1 cellular context compared by ENCODE assay signal in the genomic region with DNA sequence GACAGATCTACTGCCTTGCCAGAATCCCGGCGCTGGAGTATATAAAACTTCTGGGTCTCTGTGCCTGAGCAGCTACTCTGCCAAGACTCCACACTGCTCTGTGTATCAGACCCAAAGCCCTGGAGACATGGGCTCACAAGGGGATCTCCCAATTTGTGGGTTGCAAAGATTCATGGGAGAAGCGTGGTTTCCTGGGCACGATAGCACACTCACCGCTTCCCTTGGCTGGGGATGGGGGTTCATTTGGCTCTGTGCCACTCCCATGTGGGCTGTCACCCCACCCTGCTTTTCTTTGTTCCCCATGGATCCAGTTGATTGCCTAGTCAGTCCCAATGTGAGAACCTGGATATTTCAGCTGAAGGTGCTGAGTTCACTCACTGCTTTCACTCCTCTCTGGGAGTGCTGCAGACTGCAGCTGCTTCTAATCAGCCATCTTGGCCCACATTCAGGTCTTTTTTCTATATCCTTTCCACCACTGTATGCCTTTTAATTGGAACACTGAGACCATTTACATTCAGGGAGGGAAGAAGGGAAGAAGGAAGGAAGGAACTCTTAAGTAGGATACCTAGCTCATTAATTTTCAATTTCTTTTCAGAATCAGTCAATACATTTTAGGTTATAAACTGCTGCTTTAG.
TF ChIP-seq lines count a peak whose summit lies in the region.

No MANE protein-coding gene starts in this region.

TF ChIP-seq in H1, 55 proteins besides CTCF, POLR2A, EP300 and RAD21 (continued from another document):
- TF ChIP-seq GABPA (IDR thresholded peaks at IDR 0.05; ENCODE audit: borderline replicate concordance, insufficient read depth, low read length) = no peak
- TF ChIP-seq SIX5 (IDR thresholded peaks at IDR 0.05; ENCODE audit: low read depth, low read length) = no peak
- no peak for TF ChIP-seq SUZ12 (IDR thresholded peaks at IDR 0.05; ENCODE audit: low read length)
- no peak for TF ChIP-seq SIRT6 (IDR thresholded peaks at IDR 0.05; ENCODE audit: low read length)
- TF ChIP-seq, protein P1, sequence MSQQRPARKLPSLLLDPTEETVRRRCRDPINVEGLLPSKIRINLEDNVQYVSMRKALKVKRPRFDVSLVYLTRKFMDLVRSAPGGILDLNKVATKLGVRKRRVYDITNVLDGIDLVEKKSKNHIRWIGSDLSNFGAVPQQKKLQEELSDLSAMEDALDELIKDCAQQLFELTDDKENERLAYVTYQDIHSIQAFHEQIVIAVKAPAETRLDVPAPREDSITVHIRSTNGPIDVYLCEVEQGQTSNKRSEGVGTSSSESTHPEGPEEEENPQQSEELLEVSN (IDR thresholded peaks at IDR 0.05) = no peak
